ENCODE assay signal across 1 cellular context in genomic region chr15:63497642-63498100, GRCh38.
TF ChIP-seq lines count a peak whose summit lies in the region.

No MANE protein-coding gene starts in this region.

TF ChIP-seq in K562, 482 proteins besides CTCF, POLR2A, EP300 and RAD21 (continued from another document and continues in another):
- TF ChIP-seq, protein P1, sequence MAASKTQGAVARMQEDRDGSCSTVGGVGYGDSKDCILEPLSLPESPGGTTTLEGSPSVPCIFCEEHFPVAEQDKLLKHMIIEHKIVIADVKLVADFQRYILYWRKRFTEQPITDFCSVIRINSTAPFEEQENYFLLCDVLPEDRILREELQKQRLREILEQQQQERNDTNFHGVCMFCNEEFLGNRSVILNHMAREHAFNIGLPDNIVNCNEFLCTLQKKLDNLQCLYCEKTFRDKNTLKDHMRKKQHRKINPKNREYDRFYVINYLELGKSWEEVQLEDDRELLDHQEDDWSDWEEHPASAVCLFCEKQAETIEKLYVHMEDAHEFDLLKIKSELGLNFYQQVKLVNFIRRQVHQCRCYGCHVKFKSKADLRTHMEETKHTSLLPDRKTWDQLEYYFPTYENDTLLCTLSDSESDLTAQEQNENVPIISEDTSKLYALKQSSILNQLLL (CRISPR knock-in tag; IDR thresholded peaks at IDR 0.05; ENCODE audit: borderline replicate concordance) = no peak
- TF ChIP-seq, protein P2, sequence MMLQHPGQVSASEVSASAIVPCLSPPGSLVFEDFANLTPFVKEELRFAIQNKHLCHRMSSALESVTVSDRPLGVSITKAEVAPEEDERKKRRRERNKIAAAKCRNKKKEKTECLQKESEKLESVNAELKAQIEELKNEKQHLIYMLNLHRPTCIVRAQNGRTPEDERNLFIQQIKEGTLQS (IDR thresholded peaks at IDR 0.05) = peak; percentile 51; the same call in 1 of the 2 replicates
- TF ChIP-seq, protein P2 (CRISPR knock-in tag; conservative IDR thresholded peaks at IDR 0.05) = no peak
- no peak for TF ChIP-seq SRSF7 (optimal IDR thresholded peaks at IDR 0.05; ENCODE audit: low read depth, low read length)
- peak; percentile 39; the same call in 1 of the 2 replicates for TF ChIP-seq ETV1 (tag; conservative IDR thresholded peaks at IDR 0.05; ENCODE audit: low read depth)
- no peak for TF ChIP-seq BRD9 (IDR thresholded peaks at IDR 0.05; ENCODE audit: low read depth, partially characterized antibody)
- TF ChIP-seq GABPB2 (CRISPR knock-in tag; conservative IDR thresholded peaks at IDR 0.05) = no peak
- TF ChIP-seq, protein P3, sequence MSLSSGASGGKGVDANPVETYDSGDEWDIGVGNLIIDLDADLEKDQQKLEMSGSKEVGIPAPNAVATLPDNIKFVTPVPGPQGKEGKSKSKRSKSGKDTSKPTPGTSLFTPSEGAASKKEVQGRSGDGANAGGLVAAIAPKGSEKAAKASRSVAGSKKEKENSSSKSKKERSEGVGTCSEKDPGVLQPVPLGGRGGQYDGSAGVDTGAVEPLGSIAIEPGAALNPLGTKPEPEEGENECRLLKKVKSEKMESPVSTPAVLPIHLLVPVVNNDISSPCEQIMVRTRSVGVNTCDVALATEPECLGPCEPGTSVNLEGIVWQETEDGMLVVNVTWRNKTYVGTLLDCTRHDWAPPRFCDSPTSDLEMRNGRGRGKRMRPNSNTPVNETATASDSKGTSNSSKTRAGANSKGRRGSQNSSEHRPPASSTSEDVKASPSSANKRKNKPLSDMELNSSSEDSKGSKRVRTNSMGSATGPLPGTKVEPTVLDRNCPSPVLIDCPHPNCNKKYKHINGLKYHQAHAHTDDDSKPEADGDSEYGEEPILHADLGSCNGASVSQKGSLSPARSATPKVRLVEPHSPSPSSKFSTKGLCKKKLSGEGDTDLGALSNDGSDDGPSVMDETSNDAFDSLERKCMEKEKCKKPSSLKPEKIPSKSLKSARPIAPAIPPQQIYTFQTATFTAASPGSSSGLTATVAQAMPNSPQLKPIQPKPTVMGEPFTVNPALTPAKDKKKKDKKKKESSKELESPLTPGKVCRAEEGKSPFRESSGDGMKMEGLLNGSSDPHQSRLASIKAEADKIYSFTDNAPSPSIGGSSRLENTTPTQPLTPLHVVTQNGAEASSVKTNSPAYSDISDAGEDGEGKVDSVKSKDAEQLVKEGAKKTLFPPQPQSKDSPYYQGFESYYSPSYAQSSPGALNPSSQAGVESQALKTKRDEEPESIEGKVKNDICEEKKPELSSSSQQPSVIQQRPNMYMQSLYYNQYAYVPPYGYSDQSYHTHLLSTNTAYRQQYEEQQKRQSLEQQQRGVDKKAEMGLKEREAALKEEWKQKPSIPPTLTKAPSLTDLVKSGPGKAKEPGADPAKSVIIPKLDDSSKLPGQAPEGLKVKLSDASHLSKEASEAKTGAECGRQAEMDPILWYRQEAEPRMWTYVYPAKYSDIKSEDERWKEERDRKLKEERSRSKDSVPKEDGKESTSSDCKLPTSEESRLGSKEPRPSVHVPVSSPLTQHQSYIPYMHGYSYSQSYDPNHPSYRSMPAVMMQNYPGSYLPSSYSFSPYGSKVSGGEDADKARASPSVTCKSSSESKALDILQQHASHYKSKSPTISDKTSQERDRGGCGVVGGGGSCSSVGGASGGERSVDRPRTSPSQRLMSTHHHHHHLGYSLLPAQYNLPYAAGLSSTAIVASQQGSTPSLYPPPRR (CRISPR knock-in tag; IDR thresholded peaks at IDR 0.05; ENCODE audit: borderline replicate concordance) = no peak
- no peak for TF ChIP-seq PHF21A (IDR thresholded peaks at IDR 0.05; ENCODE audit: borderline replicate concordance, low read depth)
- 0 out of 2 replicates have a peak, but pooled peaks have one; percentile 21 for TF ChIP-seq NBN (IDR thresholded peaks at IDR 0.05; ENCODE audit: low read depth)
- no peak for TF ChIP-seq BRCA1 (IDR thresholded peaks at IDR 0.05)
- no peak for TF ChIP-seq BRCA1 (CRISPR knock-in tag; IDR thresholded peaks at IDR 0.05)
- no peak for TF ChIP-seq ZNF263 (CRISPR knock-in tag; IDR thresholded peaks at IDR 0.05; ENCODE audit: borderline replicate concordance)
- TF ChIP-seq DMBX1 (CRISPR knock-in tag; IDR thresholded peaks at IDR 0.05; ENCODE audit: borderline replicate concordance) = no peak
- no peak for TF ChIP-seq NR2C2 (CRISPR knock-in tag; IDR thresholded peaks at IDR 0.05)
- peak; percentile 26; the same call in 1 of the 2 replicates for TF ChIP-seq NR2C2 (tag; IDR thresholded peaks at IDR 0.05)
- no peak for TF ChIP-seq GATA2 (CRISPR knock-in tag; IDR thresholded peaks at IDR 0.05)
- TF ChIP-seq ZNF41 (CRISPR knock-in tag; conservative IDR thresholded peaks at IDR 0.05) = no peak
- peak; percentile 78 for TF ChIP-seq CTBP1 (IDR thresholded peaks at IDR 0.05; ENCODE audit: borderline replicate concordance)
- no peak for TF ChIP-seq STAT5A (IDR thresholded peaks at IDR 0.05; ENCODE audit: borderline replicate concordance, low read length)
- TF ChIP-seq TAL1 (IDR thresholded peaks at IDR 0.05) = peak; percentile 60
- TF ChIP-seq PTTG1 (tag; IDR thresholded peaks at IDR 0.05; ENCODE audit: low read depth) = no peak
- TF ChIP-seq ARHGAP35 (IDR thresholded peaks at IDR 0.05; ENCODE audit: partially characterized antibody) = no peak
- no peak for TF ChIP-seq HNRNPL (IDR thresholded peaks at IDR 0.05; ENCODE audit: low read depth, low read length)
- no peak for TF ChIP-seq ZNF165 (CRISPR knock-in tag; IDR thresholded peaks at IDR 0.05; ENCODE audit: borderline replicate concordance)
- TF ChIP-seq, protein P4, sequence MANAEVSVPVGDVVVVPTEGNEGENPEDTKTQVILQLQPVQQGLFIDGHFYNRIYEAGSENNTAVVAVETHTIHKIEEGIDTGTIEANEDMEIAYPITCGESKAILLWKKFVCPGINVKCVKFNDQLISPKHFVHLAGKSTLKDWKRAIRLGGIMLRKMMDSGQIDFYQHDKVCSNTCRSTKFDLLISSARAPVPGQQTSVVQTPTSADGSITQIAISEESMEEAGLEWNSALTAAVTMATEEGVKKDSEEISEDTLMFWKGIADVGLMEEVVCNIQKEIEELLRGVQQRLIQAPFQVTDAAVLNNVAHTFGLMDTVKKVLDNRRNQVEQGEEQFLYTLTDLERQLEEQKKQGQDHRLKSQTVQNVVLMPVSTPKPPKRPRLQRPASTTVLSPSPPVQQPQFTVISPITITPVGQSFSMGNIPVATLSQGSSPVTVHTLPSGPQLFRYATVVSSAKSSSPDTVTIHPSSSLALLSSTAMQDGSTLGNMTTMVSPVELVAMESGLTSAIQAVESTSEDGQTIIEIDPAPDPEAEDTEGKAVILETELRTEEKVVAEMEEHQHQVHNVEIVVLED (CRISPR knock-in tag; IDR thresholded peaks at IDR 0.05) = no peak
- TF ChIP-seq, protein P5, sequence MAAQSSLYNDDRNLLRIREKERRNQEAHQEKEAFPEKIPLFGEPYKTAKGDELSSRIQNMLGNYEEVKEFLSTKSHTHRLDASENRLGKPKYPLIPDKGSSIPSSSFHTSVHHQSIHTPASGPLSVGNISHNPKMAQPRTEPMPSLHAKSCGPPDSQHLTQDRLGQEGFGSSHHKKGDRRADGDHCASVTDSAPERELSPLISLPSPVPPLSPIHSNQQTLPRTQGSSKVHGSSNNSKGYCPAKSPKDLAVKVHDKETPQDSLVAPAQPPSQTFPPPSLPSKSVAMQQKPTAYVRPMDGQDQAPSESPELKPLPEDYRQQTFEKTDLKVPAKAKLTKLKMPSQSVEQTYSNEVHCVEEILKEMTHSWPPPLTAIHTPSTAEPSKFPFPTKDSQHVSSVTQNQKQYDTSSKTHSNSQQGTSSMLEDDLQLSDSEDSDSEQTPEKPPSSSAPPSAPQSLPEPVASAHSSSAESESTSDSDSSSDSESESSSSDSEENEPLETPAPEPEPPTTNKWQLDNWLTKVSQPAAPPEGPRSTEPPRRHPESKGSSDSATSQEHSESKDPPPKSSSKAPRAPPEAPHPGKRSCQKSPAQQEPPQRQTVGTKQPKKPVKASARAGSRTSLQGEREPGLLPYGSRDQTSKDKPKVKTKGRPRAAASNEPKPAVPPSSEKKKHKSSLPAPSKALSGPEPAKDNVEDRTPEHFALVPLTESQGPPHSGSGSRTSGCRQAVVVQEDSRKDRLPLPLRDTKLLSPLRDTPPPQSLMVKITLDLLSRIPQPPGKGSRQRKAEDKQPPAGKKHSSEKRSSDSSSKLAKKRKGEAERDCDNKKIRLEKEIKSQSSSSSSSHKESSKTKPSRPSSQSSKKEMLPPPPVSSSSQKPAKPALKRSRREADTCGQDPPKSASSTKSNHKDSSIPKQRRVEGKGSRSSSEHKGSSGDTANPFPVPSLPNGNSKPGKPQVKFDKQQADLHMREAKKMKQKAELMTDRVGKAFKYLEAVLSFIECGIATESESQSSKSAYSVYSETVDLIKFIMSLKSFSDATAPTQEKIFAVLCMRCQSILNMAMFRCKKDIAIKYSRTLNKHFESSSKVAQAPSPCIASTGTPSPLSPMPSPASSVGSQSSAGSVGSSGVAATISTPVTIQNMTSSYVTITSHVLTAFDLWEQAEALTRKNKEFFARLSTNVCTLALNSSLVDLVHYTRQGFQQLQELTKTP (IDR thresholded peaks at IDR 0.05; ENCODE audit: low read depth in 1 of 2, partially characterized antibody in 2 of 2) = no peak
- peak; percentile 21; the same call in 1 of the 2 replicates for TF ChIP-seq MTA1 (IDR thresholded peaks at IDR 0.05; ENCODE audit: borderline replicate concordance)
- TF ChIP-seq CBFA2T3 (IDR thresholded peaks at IDR 0.05) = peak; percentile 65
- TF ChIP-seq KLF16 (IDR thresholded peaks at IDR 0.05) = no peak
- TF ChIP-seq ZBTB8A (IDR thresholded peaks at IDR 0.05; ENCODE audit: partially characterized antibody) = no peak
- no peak for TF ChIP-seq NCOA6 (IDR thresholded peaks at IDR 0.05)
- TF ChIP-seq TCF3 (CRISPR knock-in tag; IDR thresholded peaks at IDR 0.05) = peak; percentile 56; the same call in 1 of the 2 replicates
- TF ChIP-seq ZNF280B (CRISPR knock-in tag; IDR thresholded peaks at IDR 0.05) = no peak
- TF ChIP-seq IRF2 (CRISPR knock-in tag; IDR thresholded peaks at IDR 0.05) = no peak
- TF ChIP-seq ZNF282 (CRISPR knock-in tag; IDR thresholded peaks at IDR 0.05) = no peak
- TF ChIP-seq RBM22 (IDR thresholded peaks at IDR 0.05; ENCODE audit: low read depth, low read length, poor library complexity, severe bottlenecking) = no peak
- TF ChIP-seq RCOR1 (IDR thresholded peaks at IDR 0.05; ENCODE audit: borderline replicate concordance in 1 of 2, low read depth in 2 of 2, low read length in 2 of 2) = 0 out of 4 replicates have a peak, but pooled peaks of 1 of the 2 experiments have one; percentile 45
- TF ChIP-seq ZNF644 (tag; IDR thresholded peaks at IDR 0.05; ENCODE audit: low read depth) = no peak
